18 cellular contexts compared by ENCODE assay signal in the genomic region with DNA sequence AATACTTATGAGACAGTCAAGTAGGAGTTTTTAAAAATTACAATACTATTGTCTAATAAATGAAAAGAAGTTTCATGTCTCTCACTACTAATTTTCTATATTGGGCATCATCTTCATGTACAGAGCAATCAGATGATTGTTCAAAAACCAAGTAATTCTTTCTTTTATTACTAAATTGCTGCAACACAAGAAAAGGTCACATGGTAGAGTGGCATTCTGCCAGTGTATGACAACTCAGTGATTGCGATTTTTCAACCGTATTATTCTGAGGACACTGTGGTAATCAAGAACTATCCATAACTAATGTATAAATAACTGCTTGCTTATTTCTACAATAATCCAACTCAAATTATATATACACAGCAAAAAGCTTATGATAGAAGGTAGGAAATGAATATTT.
DNase-seq lines count a peak whose midpoint lies in the region; ATAC-seq, FAIRE-seq and TF ChIP-seq lines count a peak whose summit lies in the region.
"Had no signal": no experiment of that assay in that cellular context is flagged by ENCODE, and none has a peak within 500 bp of the region (broad histone marks: within the 10 kb centered on the region; RNA-seq: fewer than 3 reads in every experiment).

No MANE protein-coding gene starts in this region.

- ATAC-seq in naive B cell (ENCODE audit: low read depth in 2 of 2) (no peak), GM19455 (IDR thresholded peaks at IDR 0.05; ENCODE audit: unreplicated experiment) (no peak), HepG2 (no peak)
- ATAC-seq: GM23338 had no signal

- no peak overlapping the region for H3K9ac ChIP-seq in HepG2 (ENCODE audit: insufficient read depth, low read depth, low read length)

- TF ChIP-seq CTCF in bronchial epithelial cell (IDR thresholded peaks at IDR 0.05; ENCODE audit: insufficient read depth, low read length, severe bottlenecking) (no peak), HepG2 (CRISPR knock-in tag; IDR thresholded peaks at IDR 0.05) (no peak)

- H3K27ac Mint-ChIP-seq in naive B cell = peak overlapping the region; percentile 7 to 100 (median 100)
- H3K27ac Mint-ChIP-seq in activated CD4-positive, alpha-beta memory T cell treated with anti-CD3 and anti-CD28 coated beads, Interleukin-2, amount 10 ng/mL, durations not matched to agents 7 days and 5 days = no peak overlapping the region
- H3K27ac Mint-ChIP-seq: CD4-positive, CD25-positive, alpha-beta regulatory T cell; GM23338 had no signal

- FAIRE-seq in bronchial epithelial cell (lab: Jason Lieb, UNC) (no peak), HepG2 (lab: Jason Lieb, UNC) (no peak)
- FAIRE-seq: HTR-8/SVneo had no signal

- CTCF ChIA-PET in activated CD4-positive, alpha-beta memory T cell treated with anti-CD3 and anti-CD28 coated beads, Interleukin-2, amount 10 ng/mL, durations not matched to agents 7 days and 5 days (lab: Charles Lee) = no interaction called here
- CTCF ChIA-PET in HepG2 (lab: Yijun Ruan, JAX; ENCODE audit: low intra/inter-chr PET ratio, low total read pairs) = no interaction called here

- peaks cover 41 to 61% (median 42%) of the 10 kb centered on the region in 3 donors for H3K4me1 Mint-ChIP-seq in naive B cell
- H3K4me1 Mint-ChIP-seq in activated CD4-positive, alpha-beta memory T cell treated with anti-CD3 and anti-CD28 coated beads, Interleukin-2, amount 10 ng/mL, durations not matched to agents 7 days and 5 days = no peaks in the 10 kb centered on the region

- TF ChIP-seq RAD21 in HepG2 (CRISPR knock-in tag; IDR thresholded peaks at IDR 0.05) = no peak

- POLR2A ChIA-PET in activated CD4-positive, alpha-beta memory T cell treated with anti-CD3 and anti-CD28 coated beads, Interleukin-2, amount 10 ng/mL, durations not matched to agents 7 days and 5 days (lab: Charles Lee) = no interaction called here
- POLR2A ChIA-PET in HepG2 (lab: Yijun Ruan, JAX) = no interaction called here

- H3K4me3 ChIP-seq in bronchial epithelial cell (ENCODE audit: low read depth, low read length) = no peak overlapping the region
- H3K4me3 ChIP-seq in HepG2 (replicated peaks in 1 of 3; ENCODE audit: insufficient read depth in 1 of 3, low read depth in 2 of 3, low read length in 3 of 3) = no peak overlapping the region
- H3K4me3 ChIP-seq: GM23338 had no signal

- WGBS in HepG2 (ENCODE audit: low lambda C conversion rate) = 98% methylated on average over 2 of the region's 2 CpGs

- DNase-seq in NCI-H1092 (lab: John Stamatoyannopoulos, UW) (peak; percentile 6), NCI-H1092 treated with DMSO at 0.1 percent for 48 hours (lab: John Stamatoyannopoulos, UW) (no peak), LHCN-M2 (ENCODE audit: low read depth) (peak; percentile 44), bronchial epithelial cell (ENCODE audit: low read depth) (peak; percentile 7), naive B cell (no peak), HepG2 (ENCODE audit: low spot score) (no peak)
- no peak for DNase-seq in activated CD4-positive, alpha-beta memory T cell treated with anti-CD3 and anti-CD28 coated beads, Interleukin-2, amount 10 ng/mL, durations not matched to agents 7 days and 5 days
- DNase-seq: activated CD4-positive, alpha-beta T cell treated with anti-CD3 and anti-CD28 coated beads, Interleukin-2, amount 50 U/mL, for 1 hour; CD4-positive, CD25-positive, alpha-beta regulatory T cell; cerebellar nuclear complex; DMS153; MM.1S; NCI-H2081 treated with DMSO at 0.1 percent for 48 hours; trophoblast cell had no signal

- no peaks in the 10 kb centered on the region for H3K79me2 ChIP-seq in HepG2 (ENCODE audit: insufficient read depth, low read length)

- TF ChIP-seq EP300 in HepG2 (IDR thresholded peaks at IDR 0.05; ENCODE audit: low read depth in 2 of 2, low read length in 2 of 2) (no peak), HepG2 (CRISPR knock-in tag; IDR thresholded peaks at IDR 0.05; ENCODE audit: borderline replicate concordance) (no peak)

- peak overlapping the region in 3 of 8 donors; percentile 29 to 78 (median 39) for H3K4me3 Mint-ChIP-seq in naive B cell
- H3K4me3 Mint-ChIP-seq in activated CD4-positive, alpha-beta memory T cell treated with anti-CD3 and anti-CD28 coated beads, Interleukin-2, amount 10 ng/mL, durations not matched to agents 7 days and 5 days = no peak overlapping the region
- H3K4me3 Mint-ChIP-seq: CD4-positive, CD25-positive, alpha-beta regulatory T cell; GM23338 had no signal

- H4K20me1 ChIP-seq in HepG2 (ENCODE audit: insufficient read depth, low read length) = no peaks in the 10 kb centered on the region

- H3K36me3 Mint-ChIP-seq in naive B cell = peaks cover 1 to 5% of the 10 kb centered on the region in 2 donors
- no peaks in the 10 kb centered on the region for H3K36me3 Mint-ChIP-seq in activated CD4-positive, alpha-beta memory T cell treated with anti-CD3 and anti-CD28 coated beads, Interleukin-2, amount 10 ng/mL, durations not matched to agents 7 days and 5 days (ENCODE audit: low read depth)

- BruUV-seq in HepG2 (replicated peaks; lab: Mats Ljungman, UMichigan) = no TSS peak

- TF ChIP-seq POLR2A in HepG2 (IDR thresholded peaks at IDR 0.05; ENCODE audit: insufficient read depth in 1 of 2, low read depth in 2 of 2, low read length in 2 of 2) = no peak

- no peak overlapping the region for H2AFZ ChIP-seq in HepG2 (ENCODE audit: low read length)
- H2AFZ ChIP-seq: GM23338 had no signal

- no peak overlapping the region for H3K4me2 ChIP-seq in HepG2 (ENCODE audit: low read depth, low read length)
- H3K4me2 ChIP-seq: GM23338 had no signal

- no peaks in the 10 kb centered on the region for H3K4me1 ChIP-seq in HepG2 (ENCODE audit: insufficient read depth, low read length)

- no peaks in the 10 kb centered on the region for H3K27me3 ChIP-seq in bronchial epithelial cell (ENCODE audit: control insufficient read depth, insufficient read depth, low read length)
- no peaks in the 10 kb centered on the region for H3K27me3 ChIP-seq in HepG2 (ENCODE audit: control insufficient read depth in 1 of 2, insufficient read depth in 2 of 2, low read length in 2 of 2)
- H3K27me3 ChIP-seq: neutrophil had no signal

- intact Hi-C loops in HepG2 (cut with micrococcal nuclease; ENCODE audit: unreplicated experiment) = no loop called here

- no peak overlapping the region for H3K27ac ChIP-seq in HepG2 (ENCODE audit: extremely low read length, insufficient read depth, low read length)
- H3K27ac ChIP-seq: neutrophil had no signal

- no peaks in the 10 kb centered on the region for H3K9me3 Mint-ChIP-seq in naive B cell
- H3K9me3 Mint-ChIP-seq in activated CD4-positive, alpha-beta memory T cell treated with anti-CD3 and anti-CD28 coated beads, Interleukin-2, amount 10 ng/mL, durations not matched to agents 7 days and 5 days = no peaks in the 10 kb centered on the region
- H3K9me3 Mint-ChIP-seq: CD4-positive, CD25-positive, alpha-beta regulatory T cell; GM23338 had no signal

- in situ Hi-C loops in HepG2 (cut with HindIII; ENCODE audit: extremely low pct_ligation_motif_present, low pct_unique_long_range_greater_than_20kb) = no loop called here

- no peaks in the 10 kb centered on the region for H3K9me3 ChIP-seq in HepG2 (ENCODE audit: low read length)
- H3K9me3 ChIP-seq: neutrophil had no signal

- no peaks in the 10 kb centered on the region for H3K27me3 Mint-ChIP-seq in naive B cell
- no peaks in the 10 kb centered on the region for H3K27me3 Mint-ChIP-seq in activated CD4-positive, alpha-beta memory T cell treated with anti-CD3 and anti-CD28 coated beads, Interleukin-2, amount 10 ng/mL, durations not matched to agents 7 days and 5 days
- H3K27me3 Mint-ChIP-seq: CD4-positive, CD25-positive, alpha-beta regulatory T cell had no signal

- H3K36me3 ChIP-seq in bronchial epithelial cell (ENCODE audit: control insufficient read depth, insufficient read depth, low read length) (no peaks in the 10 kb centered on the region), HepG2 (replicated peaks in 1 of 2; ENCODE audit: control insufficient read depth in 1 of 2, insufficient read depth in 2 of 2, low read length in 2 of 2) (no peaks in the 10 kb centered on the region)
- H3K36me3 ChIP-seq: neutrophil had no signal

TF ChIP-seq in HepG2, 621 proteins besides CTCF, POLR2A, EP300 and RAD21 (continues in another document):
- TF ChIP-seq RELA (CRISPR knock-in tag; IDR thresholded peaks at IDR 0.05) = no peak
- no peak for TF ChIP-seq ISX (CRISPR knock-in tag; conservative IDR thresholded peaks at IDR 0.05)
- TF ChIP-seq, protein P1, sequence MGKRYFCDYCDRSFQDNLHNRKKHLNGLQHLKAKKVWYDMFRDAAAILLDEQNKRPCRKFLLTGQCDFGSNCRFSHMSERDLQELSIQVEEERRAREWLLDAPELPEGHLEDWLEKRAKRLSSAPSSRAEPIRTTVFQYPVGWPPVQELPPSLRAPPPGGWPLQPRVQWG (CRISPR knock-in tag; IDR thresholded peaks at IDR 0.05; ENCODE audit: borderline replicate concordance, low read depth) = no peak
- TF ChIP-seq, protein P2, sequence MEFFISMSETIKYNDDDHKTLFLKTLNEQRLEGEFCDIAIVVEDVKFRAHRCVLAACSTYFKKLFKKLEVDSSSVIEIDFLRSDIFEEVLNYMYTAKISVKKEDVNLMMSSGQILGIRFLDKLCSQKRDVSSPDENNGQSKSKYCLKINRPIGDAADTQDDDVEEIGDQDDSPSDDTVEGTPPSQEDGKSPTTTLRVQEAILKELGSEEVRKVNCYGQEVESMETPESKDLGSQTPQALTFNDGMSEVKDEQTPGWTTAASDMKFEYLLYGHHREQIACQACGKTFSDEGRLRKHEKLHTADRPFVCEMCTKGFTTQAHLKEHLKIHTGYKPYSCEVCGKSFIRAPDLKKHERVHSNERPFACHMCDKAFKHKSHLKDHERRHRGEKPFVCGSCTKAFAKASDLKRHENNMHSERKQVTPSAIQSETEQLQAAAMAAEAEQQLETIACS (CRISPR knock-in tag; IDR thresholded peaks at IDR 0.05) = no peak
- no peak for TF ChIP-seq FOXJ3 (CRISPR knock-in tag; IDR thresholded peaks at IDR 0.05; ENCODE audit: borderline replicate concordance)
- TF ChIP-seq ZMYM3 (CRISPR knock-in tag; IDR thresholded peaks at IDR 0.05) = no peak
- TF ChIP-seq BRD4 (CRISPR knock-in tag; IDR thresholded peaks at IDR 0.05) = no peak

Comparison
In these comparisons a context has a peak if more than half of its experiments do, and no peak if none do; other contexts are left out.
1. DNase-seq: peak in NCI-H1092 (single experiment), LHCN-M2 (single experiment) and bronchial epithelial cell (single experiment); none in NCI-H1092 treated with DMSO at 0.1 percent for 48 hours (single experiment), naive B cell (single experiment), activated CD4-positive, alpha-beta memory T cell treated with anti-CD3 and anti-CD28 coated beads, Interleukin-2, amount 10 ng/mL, durations not matched to agents 7 days and 5 days (single experiment) and HepG2 (single experiment).